Comparison of ENCODE assay signal across 12 cellular contexts in the genomic region with DNA sequence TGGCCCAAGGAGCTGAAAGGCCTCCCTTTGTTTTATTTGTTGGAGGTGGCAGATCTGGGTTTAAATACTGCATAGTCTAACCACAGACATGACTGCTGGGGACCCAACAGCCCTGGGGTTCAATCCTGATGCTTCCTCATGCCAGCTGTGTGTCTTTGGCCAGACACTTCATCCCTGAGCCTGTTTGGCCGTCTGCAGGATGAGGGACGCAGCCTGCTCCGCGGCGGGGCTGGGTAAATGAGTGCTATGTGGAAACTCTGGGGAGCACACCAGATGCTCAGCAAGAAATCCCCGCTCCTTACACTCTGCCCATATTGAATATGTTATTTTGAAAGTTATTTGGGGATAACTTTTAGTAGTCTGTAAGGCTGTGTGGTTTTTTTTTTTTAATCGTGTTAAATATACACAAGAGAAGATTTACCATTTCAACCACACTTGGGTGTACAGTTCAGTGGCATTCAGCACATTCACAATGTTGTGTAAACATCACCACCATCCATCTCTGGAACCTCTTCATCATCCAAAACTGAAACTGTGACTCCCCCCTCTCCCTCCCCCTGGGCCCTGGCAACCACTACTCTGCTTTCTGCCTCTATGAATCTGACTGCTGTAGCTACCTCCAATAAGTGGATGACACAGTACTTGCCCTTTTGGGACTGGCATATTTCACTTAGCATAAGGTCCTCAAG. TPM values are rescaled to one million over a fixed set of nuclear protein-coding genes. Genes with fewer than 3 reads are reported as not detected.
A peak's percentile ranks its signal among the peaks of the same experiment; 100 is the strongest.
DNase-seq lines count a peak whose midpoint lies in the region; ATAC-seq and TF ChIP-seq lines count a peak whose summit lies in the region.
"Had no signal": no experiment of that assay in that cellular context is flagged by ENCODE, and none has a peak within 500 bp of the region (broad histone marks: within the 10 kb centered on the region; RNA-seq: fewer than 3 reads in every experiment).

No MANE protein-coding gene starts in this region.

- intact Hi-C loops in left lung (cut with DNase I): no loop called here

- peak; percentile 68 to 87 for ATAC-seq in activated naive CD4-positive, alpha-beta T cell treated with anti-CD3 and anti-CD28 coated beads, Interleukin-2, amount 50 U/mL, for 72 hours
- peak; percentile 14 for ATAC-seq in left lung
- no peak for ATAC-seq in GM21515 (IDR thresholded peaks at IDR 0.05; ENCODE audit: unreplicated experiment)
- ATAC-seq in HG02759 (IDR thresholded peaks at IDR 0.05; ENCODE audit: unreplicated experiment): no peak
- ATAC-seq: WTC11 had no signal

- H3K9me3 Mint-ChIP-seq in activated naive CD4-positive, alpha-beta T cell treated with anti-CD3 and anti-CD28 coated beads, Interleukin-2, amount 50 U/mL, for 72 hours: no peaks in the 10 kb centered on the region
- no peaks in the 10 kb centered on the region for H3K9me3 Mint-ChIP-seq in stimulated activated naive CD8-positive, alpha-beta T cell treated with anti-CD3 and anti-CD28 coated beads, Interleukin-15, Interleukin-2, amounts not matched to agents 100 ng/mL and 50 ng/mL, for 24 hours
- H3K9me3 Mint-ChIP-seq: WTC11 had no signal

- peaks cover 24% of the 10 kb centered on the region for H3K27me3 Mint-ChIP-seq in stimulated activated naive CD8-positive, alpha-beta T cell treated with anti-CD3 and anti-CD28 coated beads, Interleukin-15, Interleukin-2, amounts not matched to agents 100 ng/mL and 50 ng/mL, for 24 hours

- peak overlapping the region in 1 of 2 donors; percentile 88 for H3K27ac Mint-ChIP-seq in activated naive CD4-positive, alpha-beta T cell treated with anti-CD3 and anti-CD28 coated beads, Interleukin-2, amount 50 U/mL, for 72 hours
- H3K27ac Mint-ChIP-seq in stimulated activated naive CD8-positive, alpha-beta T cell treated with anti-CD3 and anti-CD28 coated beads, Interleukin-15, Interleukin-2, amounts not matched to agents 100 ng/mL and 50 ng/mL, for 24 hours: peak overlapping the region; percentile 83
- H3K27ac Mint-ChIP-seq: WTC11 had no signal

- no peaks in the 10 kb centered on the region for H3K9me3 ChIP-seq in left lung

- H3K27ac ChIP-seq in left lung: peak overlapping the region; percentile 58 to 82
- H3K27ac ChIP-seq: 22Rv1 had no signal

- H3K27me3 ChIP-seq in left lung: no peaks in the 10 kb centered on the region

- peaks cover 40% of the 10 kb centered on the region for H3K4me1 Mint-ChIP-seq in stimulated activated naive CD8-positive, alpha-beta T cell treated with anti-CD3 and anti-CD28 coated beads, Interleukin-15, Interleukin-2, amounts not matched to agents 100 ng/mL and 50 ng/mL, for 24 hours (ENCODE audit: low read depth)

- TF ChIP-seq CTCF in left lung (IDR thresholded peaks at IDR 0.05): no peak

- H3K4me3 ChIP-seq in left lung: no peak overlapping the region

- peaks cover 12 to 72% of the 10 kb centered on the region in 2 donors for H3K4me1 ChIP-seq in left lung

- no peaks in the 10 kb centered on the region for H3K36me3 ChIP-seq in left lung

- H3K4me3 Mint-ChIP-seq in stimulated activated naive CD8-positive, alpha-beta T cell treated with anti-CD3 and anti-CD28 coated beads, Interleukin-15, Interleukin-2, amounts not matched to agents 100 ng/mL and 50 ng/mL, for 24 hours: no peak overlapping the region
- H3K4me3 Mint-ChIP-seq: WTC11 had no signal

- no peaks in the 10 kb centered on the region for H3K36me3 Mint-ChIP-seq in activated naive CD4-positive, alpha-beta T cell treated with anti-CD3 and anti-CD28 coated beads, Interleukin-2, amount 50 U/mL, for 72 hours
- no peaks in the 10 kb centered on the region for H3K36me3 Mint-ChIP-seq in stimulated activated naive CD8-positive, alpha-beta T cell treated with anti-CD3 and anti-CD28 coated beads, Interleukin-15, Interleukin-2, amounts not matched to agents 100 ng/mL and 50 ng/mL, for 24 hours (ENCODE audit: low read depth)

- DNase-seq in DMS 273 (lab: John Stamatoyannopoulos, UW; ENCODE audit: unreplicated experiment) (peak; percentile 26), DMS 273 treated with DMSO at 0.1 percent for 48 hours (lab: John Stamatoyannopoulos, UW) (no peak), left lung (no peak), NCI-H2029 treated with DMSO at 0.1 percent for 48 hours (lab: John Stamatoyannopoulos, UW) (no peak)
- peak in 1 of 2 donors; percentile 45 for DNase-seq in activated naive CD4-positive, alpha-beta T cell treated with anti-CD3 and anti-CD28 coated beads, Interleukin-2, amount 50 U/mL, for 72 hours (ENCODE audit: low spot score in 2 of 2)
- DNase-seq: NCI-H2081, occipital lobe had no signal

RNA-seq across cellular contexts. Expression of a gene that starts 42.8 kb away (rescaled TPM):
- total RNA-seq in activated naive CD4-positive, alpha-beta T cell treated with anti-CD3 and anti-CD28 coated beads, Interleukin-2, amount 50 U/mL, for 72 hours: under 1 TPM; 0.09 to 0.64 TPM
- 10 to 100 TPM; 50.7 to 57.5 TPM for total RNA-seq in left lung

Comparison
In these comparisons a context has a peak if more than half of its experiments do, and no peak if none do; other contexts are left out.
1. ATAC-seq: peak in activated naive CD4-positive, alpha-beta T cell treated with anti-CD3 and anti-CD28 coated beads, Interleukin-2, amount 50 U/mL, for 72 hours (2 of 2) and left lung (single experiment); none in GM21515 (single experiment) and HG02759 (single experiment).
2. RNA of a gene that starts 42.8 kb away (total RNA-seq): 50.7 to 57.5 TPM in left lung; 0.09 to 0.64 TPM in activated naive CD4-positive, alpha-beta T cell treated with anti-CD3 and anti-CD28 coated beads, Interleukin-2, amount 50 U/mL, for 72 hours; every median in the first group is over 10 times any median in the second.